ENCODE assay signal across 13 cellular contexts in genomic region chr19:48969276-48970138, GRCh38. TPM values are rescaled to one million over a fixed set of nuclear protein-coding genes. Genes with fewer than 3 reads are reported as not detected.
DNase-seq lines count a peak whose midpoint lies in the region; ATAC-seq, FAIRE-seq and TF ChIP-seq lines count a peak whose summit lies in the region.
"Had no signal": no experiment of that assay in that cellular context is flagged by ENCODE, and none has a peak within 500 bp of the region (broad histone marks: within the 10 kb centered on the region; RNA-seq: fewer than 3 reads in every experiment).

No MANE protein-coding gene starts in this region.

- H3K4me1 Mint-ChIP-seq in activated CD8-positive, alpha-beta T cell treated with anti-CD3 and anti-CD28 coated beads for 36 hours (ENCODE audit: low read depth): peaks cover 26% of the 10 kb centered on the region
- peaks cover 41% of the 10 kb centered on the region for H3K4me1 Mint-ChIP-seq in activated CD8-positive, alpha-beta T cell treated with anti-CD3 and anti-CD28 coated beads, Interleukin-2, amount 10 ng/mL, durations not matched to agents 7 days and 5 days (ENCODE audit: low read depth)

- intact Hi-C loops in activated CD8-positive, alpha-beta T cell treated with anti-CD3 and anti-CD28 coated beads for 36 hours (cut with micrococcal nuclease): loop anchor here (5.0 to 10.0 kb wide), 2 partner anchors 95 to 172 kb away; partner anchors contain the start of gene PPP1R15A
- intact Hi-C loops in gastrocnemius medialis (cut with DNase I; ENCODE audit: low total_unique reads): loop anchor here (5.0 kb wide), 1 partner anchor 172 kb away; no protein-coding TSS in a partner anchor
- intact Hi-C loops in heart right ventricle (cut with DNase I): loop anchor here in 9 of 10 donors (2.0 to 10.0 kb wide), 11 partner anchors 92 to 335 kb away; partner anchors contain the start of genes PPP1R15A (in 4 of the 9), CA11 (in 2 of the 9) and DBP (in 2 of the 9)

- ATAC-seq in activated CD8-positive, alpha-beta T cell treated with anti-CD3 and anti-CD28 coated beads for 36 hours: no peak
- ATAC-seq in activated CD8-positive, alpha-beta T cell treated with anti-CD3 and anti-CD28 coated beads, Interleukin-2, amount 10 ng/mL, durations not matched to agents 7 days and 5 days: no peak
- ATAC-seq in gastrocnemius medialis (no peak), heart right ventricle (no peak), GM21360 (IDR thresholded peaks at IDR 0.05; ENCODE audit: unreplicated experiment) (no peak)
- ATAC-seq: activated T-helper 17 cell treated with anti-CD3 and anti-CD28 coated beads, Interleukin-2, amount 50 U/mL, for 72 hours had no signal

- in situ Hi-C loops in gastrocnemius medialis (cut with MboI; ENCODE audit: low sequenced_read_pairs in 4 of 4): loop anchor here in 2 of 4 donors (10.0 to 25.0 kb wide), 3 partner anchors 95 to 185 kb away; partner anchors contain the start of genes PPP1R15A (in 2 of the 2) and PLEKHA4 (in 1 of the 2)

- H3K4me1 ChIP-seq in gastrocnemius medialis: peaks cover 20 to 32% of the 10 kb centered on the region in 2 donors
- peaks cover 8 to 56% (median 42%) of the 10 kb centered on the region in 9 donors for H3K4me1 ChIP-seq in heart right ventricle

- H3K27ac ChIP-seq in gastrocnemius medialis: peak overlapping the region; percentile 89 to 100 (median 98)
- peak overlapping the region in 3 of 10 donors; percentile 38 to 93 (median 68) for H3K27ac ChIP-seq in heart right ventricle

- no peak for FAIRE-seq in bronchial epithelial cell (lab: Jason Lieb, UNC)
- FAIRE-seq: GM12892 had no signal

- peaks cover 43% of the 10 kb centered on the region for H3K36me3 Mint-ChIP-seq in activated CD8-positive, alpha-beta T cell treated with anti-CD3 and anti-CD28 coated beads for 36 hours (ENCODE audit: low read depth)
- H3K36me3 Mint-ChIP-seq in activated CD8-positive, alpha-beta T cell treated with anti-CD3 and anti-CD28 coated beads, Interleukin-2, amount 10 ng/mL, durations not matched to agents 7 days and 5 days (ENCODE audit: low read depth): peaks cover 52% of the 10 kb centered on the region

- H3K36me3 ChIP-seq in bronchial epithelial cell (ENCODE audit: control insufficient read depth, insufficient read depth, low read length) (peaks cover 22% of the 10 kb centered on the region), gastrocnemius medialis (peaks cover 0 to 63% of the 10 kb centered on the region in 2 donors), heart right ventricle (peaks cover 0 to 88% (median 62%) of the 10 kb centered on the region in 9 donors)

- H3K4me3 ChIP-seq in bronchial epithelial cell (ENCODE audit: low read depth, low read length) (no peak overlapping the region), gastrocnemius medialis (no peak overlapping the region), heart right ventricle (no peak overlapping the region)
- H3K4me3 ChIP-seq: dorsolateral prefrontal cortex had no signal

- WGBS in heart right ventricle, 2 donors: 94% methylated on average over 45 of the region's 45 CpGs

- CTCF ChIA-PET in activated CD8-positive, alpha-beta T cell treated with anti-CD3 and anti-CD28 coated beads for 36 hours (lab: Charles Lee): interaction anchor here (1.1 to 3.8 kb wide), 15 partner anchors 7 to 181 kb away, joined by 4 to 32 read pairs (median 12); partner anchors contain the start of genes BAX, DHDH, GYS1 and HSD17B14
- CTCF ChIA-PET in activated CD8-positive, alpha-beta T cell treated with anti-CD3 and anti-CD28 coated beads, Interleukin-2, amount 10 ng/mL, durations not matched to agents 7 days and 5 days (lab: Charles Lee): interaction anchor here (0.6 to 3.4 kb wide), 14 partner anchors 10 to 187 kb away, joined by 3 to 39 read pairs (median 15); partner anchors contain the start of genes BAX, DHDH, GYS1 and NUCB1

- no peaks in the 10 kb centered on the region for H3K27me3 Mint-ChIP-seq in activated CD8-positive, alpha-beta T cell treated with anti-CD3 and anti-CD28 coated beads for 36 hours
- H3K27me3 Mint-ChIP-seq in activated CD8-positive, alpha-beta T cell treated with anti-CD3 and anti-CD28 coated beads, Interleukin-2, amount 10 ng/mL, durations not matched to agents 7 days and 5 days (ENCODE audit: low read depth): no peaks in the 10 kb centered on the region
- H3K27me3 Mint-ChIP-seq: activated T-helper 17 cell treated with anti-CD3 and anti-CD28 coated beads, Interleukin-2, amount 50 U/mL, for 72 hours; stimulated activated naive CD8-positive, alpha-beta T cell treated with anti-CD3 and anti-CD28 coated beads, Interleukin-15, Interleukin-2, amounts not matched to agents 100 ng/mL and 50 ng/mL, for 24 hours had no signal

- TF ChIP-seq POLR2A in gastrocnemius medialis (IDR thresholded peaks at IDR 0.05): no peak

- no peak for TF ChIP-seq CTCF in activated CD8-positive, alpha-beta T cell treated with anti-CD3 and anti-CD28 coated beads for 36 hours (IDR thresholded peaks at IDR 0.05)
- TF ChIP-seq CTCF in bronchial epithelial cell (IDR thresholded peaks at IDR 0.05; ENCODE audit: insufficient read depth, low read length, severe bottlenecking) (no peak), gastrocnemius medialis (IDR thresholded peaks at IDR 0.05 in 4 of 5, conservative IDR thresholded peaks at IDR 0.05 in 1 of 5) (no peak), heart right ventricle (IDR thresholded peaks at IDR 0.05) (no peak)

- POLR2A ChIA-PET in activated CD8-positive, alpha-beta T cell treated with anti-CD3 and anti-CD28 coated beads for 36 hours (lab: Charles Lee): interaction anchor here (1.2 to 6.2 kb wide), 4 partner anchors 89 to 174 kb away, joined by 4 to 53 read pairs (median 8); partner anchors contain the start of gene PPP1R15A
- POLR2A ChIA-PET in activated CD8-positive, alpha-beta T cell treated with anti-CD3 and anti-CD28 coated beads, Interleukin-2, amount 10 ng/mL, durations not matched to agents 7 days and 5 days (lab: Charles Lee): interaction anchor here (0.7 to 1.2 kb wide), 4 partner anchors 69 to 171 kb away, joined by 3 read pairs; partner anchors contain the start of gene NUCB1

- H3K4me3 Mint-ChIP-seq in activated CD8-positive, alpha-beta T cell treated with anti-CD3 and anti-CD28 coated beads for 36 hours: no peak overlapping the region
- no peak overlapping the region for H3K4me3 Mint-ChIP-seq in activated CD8-positive, alpha-beta T cell treated with anti-CD3 and anti-CD28 coated beads, Interleukin-2, amount 10 ng/mL, durations not matched to agents 7 days and 5 days
- H3K4me3 Mint-ChIP-seq: activated T-helper 17 cell treated with anti-CD3 and anti-CD28 coated beads, Interleukin-2, amount 50 U/mL, for 72 hours; stimulated activated naive CD8-positive, alpha-beta T cell treated with anti-CD3 and anti-CD28 coated beads, Interleukin-15, Interleukin-2, amounts not matched to agents 100 ng/mL and 50 ng/mL, for 24 hours had no signal

- no peaks in the 10 kb centered on the region for H3K9me3 ChIP-seq in gastrocnemius medialis
- H3K9me3 ChIP-seq in heart right ventricle: no peaks in the 10 kb centered on the region

- peak; percentile 26 for DNase-seq in activated CD8-positive, alpha-beta T cell treated with anti-CD3 and anti-CD28 coated beads for 36 hours
- no peak for DNase-seq in activated CD8-positive, alpha-beta T cell treated with anti-CD3 and anti-CD28 coated beads, Interleukin-2, amount 10 ng/mL, durations not matched to agents 7 days and 5 days
- DNase-seq in NCI-H1048 (lab: John Stamatoyannopoulos, UW) (peak; percentile 57), bronchial epithelial cell (ENCODE audit: low read depth) (peak; percentile 26), gastrocnemius medialis (no peak), heart right ventricle (no peak), NCI-H345 (lab: John Stamatoyannopoulos, UW) (no peak)
- DNase-seq: dorsolateral prefrontal cortex, NCI-H774 had no signal

- H3K9me3 Mint-ChIP-seq in activated CD8-positive, alpha-beta T cell treated with anti-CD3 and anti-CD28 coated beads for 36 hours: no peaks in the 10 kb centered on the region
- H3K9me3 Mint-ChIP-seq in activated CD8-positive, alpha-beta T cell treated with anti-CD3 and anti-CD28 coated beads, Interleukin-2, amount 10 ng/mL, durations not matched to agents 7 days and 5 days (ENCODE audit: insufficient read depth): no peaks in the 10 kb centered on the region
- H3K9me3 Mint-ChIP-seq: activated T-helper 17 cell treated with anti-CD3 and anti-CD28 coated beads, Interleukin-2, amount 50 U/mL, for 72 hours; stimulated activated naive CD8-positive, alpha-beta T cell treated with anti-CD3 and anti-CD28 coated beads, Interleukin-15, Interleukin-2, amounts not matched to agents 100 ng/mL and 50 ng/mL, for 24 hours had no signal

- H3K27me3 ChIP-seq in bronchial epithelial cell (ENCODE audit: control insufficient read depth, insufficient read depth, low read length) (no peaks in the 10 kb centered on the region), gastrocnemius medialis (no peaks in the 10 kb centered on the region), heart right ventricle (no peaks in the 10 kb centered on the region)
- H3K27me3 ChIP-seq: dorsolateral prefrontal cortex had no signal

- peak overlapping the region; percentile 11 for H3K27ac Mint-ChIP-seq in activated CD8-positive, alpha-beta T cell treated with anti-CD3 and anti-CD28 coated beads for 36 hours
- no peak overlapping the region for H3K27ac Mint-ChIP-seq in activated CD8-positive, alpha-beta T cell treated with anti-CD3 and anti-CD28 coated beads, Interleukin-2, amount 10 ng/mL, durations not matched to agents 7 days and 5 days
- H3K27ac Mint-ChIP-seq: activated T-helper 17 cell treated with anti-CD3 and anti-CD28 coated beads, Interleukin-2, amount 50 U/mL, for 72 hours; stimulated activated naive CD8-positive, alpha-beta T cell treated with anti-CD3 and anti-CD28 coated beads, Interleukin-15, Interleukin-2, amounts not matched to agents 100 ng/mL and 50 ng/mL, for 24 hours had no signal

RNA-seq across cellular contexts. Expression of gene FTL, which starts 4.4 kb away (rescaled TPM):
- total RNA-seq in activated CD8-positive, alpha-beta T cell treated with anti-CD3 and anti-CD28 coated beads for 36 hours: 1,000 to 10,000 TPM; 1,296 to 1,324 TPM
- 1,000 to 10,000 TPM in 1 of 2 experiments, 100 to 1,000 TPM in 1; 971 to 1,027 TPM for total RNA-seq in activated CD8-positive, alpha-beta T cell treated with anti-CD3 and anti-CD28 coated beads, Interleukin-2, amount 10 ng/mL, durations not matched to agents 7 days and 5 days
- total RNA-seq in bronchial epithelial cell: 787 and 1,701 TPM in 2 replicates
- 1,000 to 10,000 TPM in 3 of 4 donors, 100 to 1,000 TPM in 1; 894 to 1,364 (median 1,121) TPM for total RNA-seq in gastrocnemius medialis
- 1,000 to 10,000 TPM in 2 of 10 donors, 100 to 1,000 TPM in 8; 450 to 3,518 (median 637) TPM for total RNA-seq in heart right ventricle
- 1,000 to 10,000 TPM; 1,046 to 1,578 TPM for polyA plus RNA-seq in heart right ventricle

RNA-seq across cellular contexts. Expression of gene BAX, which starts 14.8 kb away (rescaled TPM):
- 100 to 1,000 TPM; 182 to 189 TPM for total RNA-seq in activated CD8-positive, alpha-beta T cell treated with anti-CD3 and anti-CD28 coated beads for 36 hours
- total RNA-seq in activated CD8-positive, alpha-beta T cell treated with anti-CD3 and anti-CD28 coated beads, Interleukin-2, amount 10 ng/mL, durations not matched to agents 7 days and 5 days: 100 to 1,000 TPM; 336 to 350 TPM
- 64.8 and 68.2 TPM in 2 replicates for total RNA-seq in bronchial epithelial cell
- 10 to 100 TPM in 3 of 4 donors, 1 to 10 TPM in 1; 7.9 to 21.8 (median 18.0) TPM for total RNA-seq in gastrocnemius medialis
- 10 to 100 TPM; 11.5 to 41.5 (median 19.5) TPM for total RNA-seq in heart right ventricle
- polyA plus RNA-seq in heart right ventricle: 10 to 100 TPM; 17.6 to 37.4 TPM

RNA-seq across cellular contexts. Expression of gene GYS1, which starts 23.6 kb away (rescaled TPM):
- total RNA-seq in activated CD8-positive, alpha-beta T cell treated with anti-CD3 and anti-CD28 coated beads for 36 hours: 10 to 100 TPM; 58.1 to 58.7 TPM
- 10 to 100 TPM; 54.7 to 57.9 TPM for total RNA-seq in activated CD8-positive, alpha-beta T cell treated with anti-CD3 and anti-CD28 coated beads, Interleukin-2, amount 10 ng/mL, durations not matched to agents 7 days and 5 days
- total RNA-seq in bronchial epithelial cell (25.5 and 28.9 TPM in 2 replicates), gastrocnemius medialis (100 to 1,000 TPM; 110 to 221 (median 126) TPM), heart right ventricle (100 to 1,000 TPM; 139 to 245 (median 201) TPM)
- polyA plus RNA-seq in heart right ventricle: 100 to 1,000 TPM; 114 to 128 TPM

RNA-seq across cellular contexts. Expression of gene RUVBL2, which starts 24.2 kb away (rescaled TPM):
- 100 to 1,000 TPM; 175 to 176 TPM for total RNA-seq in activated CD8-positive, alpha-beta T cell treated with anti-CD3 and anti-CD28 coated beads for 36 hours
- 100 to 1,000 TPM; 105 to 106 TPM for total RNA-seq in activated CD8-positive, alpha-beta T cell treated with anti-CD3 and anti-CD28 coated beads, Interleukin-2, amount 10 ng/mL, durations not matched to agents 7 days and 5 days
- 154 and 267 TPM in 2 replicates for total RNA-seq in bronchial epithelial cell
- total RNA-seq in gastrocnemius medialis: 100 to 1,000 TPM; 134 to 185 (median 146) TPM
- total RNA-seq in heart right ventricle: 10 to 100 TPM; 40.1 to 60.4 (median 49.3) TPM
- polyA plus RNA-seq in heart right ventricle: 100 to 1,000 TPM in 1 of 2 donors, 10 to 100 TPM in 1; 60.1 to 108 TPM

RNA-seq across cellular contexts. Expression of gene DHDH, which starts 36.0 kb away (rescaled TPM):
- total RNA-seq in activated CD8-positive, alpha-beta T cell treated with anti-CD3 and anti-CD28 coated beads for 36 hours: 1 to 10 TPM; 1.4 to 2.8 TPM
- 1 to 10 TPM; 1.6 to 1.9 TPM for total RNA-seq in activated CD8-positive, alpha-beta T cell treated with anti-CD3 and anti-CD28 coated beads, Interleukin-2, amount 10 ng/mL, durations not matched to agents 7 days and 5 days
- total RNA-seq in bronchial epithelial cell (9.2 and 10.8 TPM in 2 replicates), gastrocnemius medialis (not detected), heart right ventricle (under 1 TPM in 1 of 10 donors, not detected in 9; 0.51 TPM)
- polyA plus RNA-seq in heart right ventricle: under 1 TPM in 1 of 2 donors, not detected in 1; 0.17 TPM

Comparison
In these comparisons a context has a peak if more than half of its experiments do, and no peak if none do; other contexts are left out.
1. DNase-seq: peak in activated CD8-positive, alpha-beta T cell treated with anti-CD3 and anti-CD28 coated beads for 36 hours (single experiment), NCI-H1048 (single experiment) and bronchial epithelial cell (single experiment); none in activated CD8-positive, alpha-beta T cell treated with anti-CD3 and anti-CD28 coated beads, Interleukin-2, amount 10 ng/mL, durations not matched to agents 7 days and 5 days (single experiment), gastrocnemius medialis (0 of 2), heart right ventricle (0 of 2) and NCI-H345 (single experiment).